In genomic region chr7:4787947-4788626, GRCh38 we compare ENCODE assay signal across 15 cellular contexts. TPM values are rescaled to one million over a fixed set of nuclear protein-coding genes. Genes with fewer than 3 reads are reported as not detected.
A peak's percentile ranks its signal among the peaks of the same experiment; 100 is the strongest.
DNase-seq lines count a peak whose midpoint lies in the region; ATAC-seq, FAIRE-seq and TF ChIP-seq lines count a peak whose summit lies in the region.
"Had no signal": no experiment of that assay in that cellular context is flagged by ENCODE, and none has a peak within 500 bp of the region (broad histone marks: within the 10 kb centered on the region; RNA-seq: fewer than 3 reads in every experiment).

No MANE protein-coding gene starts in this region.

- H3K4me3 ChIP-seq in K562 (no peak overlapping the region), osteoblast (ENCODE audit: insufficient read depth, low read length) (no peak overlapping the region)
- H3K4me3 ChIP-seq: GM23338 had no signal

- no peak overlapping the region for H3K9ac ChIP-seq in K562 (ENCODE audit: insufficient read depth in 1 of 2, low read depth in 2 of 2, low read length in 2 of 2)

- ATAC-seq in activated naive CD8-positive, alpha-beta T cell treated with anti-CD3 and anti-CD28 coated beads, Interleukin-2, amount 50 U/mL, for 24 hours, result no peak
- ATAC-seq in K562 (no peak), GM21447 (IDR thresholded peaks at IDR 0.05; ENCODE audit: unreplicated experiment) (no peak)
- ATAC-seq: GM23338 had no signal

- DNase-seq in activated naive CD8-positive, alpha-beta T cell treated with anti-CD3 and anti-CD28 coated beads, Interleukin-2, amount 50 U/mL, for 24 hours, result no peak
- DNase-seq in K562 (ENCODE audit: extremely low read depth in 1 of 4, low spot score in 3 of 4) (no peak), osteoblast (ENCODE audit: insufficient read length, low spot score, missing footprints) (peak; percentile 84), urothelium cell line (ENCODE audit: low spot score) (no peak)
- no peak for DNase-seq in stimulated activated CD4-positive, alpha-beta T cell treated with anti-CD3 and anti-CD28 coated beads, Interleukin-15, amount 100 ng/mL, for 24 hours
- DNase-seq: CD8-positive, alpha-beta memory T cell; DMS53; GF-D8; H7 had no signal

- peaks cover 53% of the 10 kb centered on the region; the same call in 1 of the 3 replicates for H3K36me3 ChIP-seq in K562 (ENCODE audit: control insufficient read depth, insufficient read depth, low read length)
- H3K36me3 ChIP-seq in osteoblast (ENCODE audit: insufficient read depth, low read length), result peaks cover 23% of the 10 kb centered on the region

- 89% methylated on average over 21 of the region's 23 CpGs for WGBS in K562 (ENCODE audit: insufficient coverage, low coverage, missing lambda C conversion rate)

- no peaks in the 10 kb centered on the region for H3K9me3 Mint-ChIP-seq in activated naive CD8-positive, alpha-beta T cell (ENCODE audit: low read depth)
- no peaks in the 10 kb centered on the region for H3K9me3 Mint-ChIP-seq in activated naive CD8-positive, alpha-beta T cell treated with anti-CD3 and anti-CD28 coated beads, Interleukin-2, amount 50 U/mL, for 24 hours
- H3K9me3 Mint-ChIP-seq: CD8-positive, alpha-beta memory T cell; GM23338 had no signal

- H3K4me3 Mint-ChIP-seq in activated naive CD8-positive, alpha-beta T cell, result no peak overlapping the region
- H3K4me3 Mint-ChIP-seq in activated naive CD8-positive, alpha-beta T cell treated with anti-CD3 and anti-CD28 coated beads, Interleukin-2, amount 50 U/mL, for 24 hours, result no peak overlapping the region
- H3K4me3 Mint-ChIP-seq: CD14-positive monocyte; CD8-positive, alpha-beta memory T cell; GM23338 had no signal

- no peaks in the 10 kb centered on the region for H3K9me1 ChIP-seq in K562 (ENCODE audit: control insufficient read depth, insufficient read depth, low read length)

- CTCF ChIA-PET in K562 (lab: Yijun Ruan, JAX; ENCODE audit: low intra/inter-chr PET ratio), result no interaction called here

- H3K36me3 Mint-ChIP-seq in activated naive CD8-positive, alpha-beta T cell, result no peaks in the 10 kb centered on the region
- peaks cover 3% of the 10 kb centered on the region for H3K36me3 Mint-ChIP-seq in activated naive CD8-positive, alpha-beta T cell treated with anti-CD3 and anti-CD28 coated beads, Interleukin-2, amount 50 U/mL, for 24 hours (ENCODE audit: low read depth)

- intact Hi-C loops in K562 (cut with micrococcal nuclease), result no loop called here

- no peak for TF ChIP-seq RAD21 in K562 (CRISPR knock-in tag; conservative IDR thresholded peaks at IDR 0.05 in 1 of 2, IDR thresholded peaks at IDR 0.05 in 1 of 2)

- peaks cover 0 to 41% of the 10 kb centered on the region in 2 experiments; a peak in 2 of 5 replicates for H3K4me1 ChIP-seq in K562 (replicated peaks in 1 of 2; ENCODE audit: control insufficient read depth in 2 of 2, insufficient read depth in 2 of 2, low read length in 2 of 2)
- H3K4me1 ChIP-seq in osteoblast (ENCODE audit: insufficient read depth, low read length), result no peaks in the 10 kb centered on the region

- H2AFZ ChIP-seq in K562 (ENCODE audit: low read depth, low read length) (no peak overlapping the region), osteoblast (ENCODE audit: low read length) (no peak overlapping the region)
- H2AFZ ChIP-seq: GM23338 had no signal

- no peaks in the 10 kb centered on the region for H3K79me2 ChIP-seq in K562 (ENCODE audit: control insufficient read depth, insufficient read depth, low read length)
- peaks cover 10% of the 10 kb centered on the region for H3K79me2 ChIP-seq in osteoblast (ENCODE audit: insufficient read depth, low read length)

- TF ChIP-seq POLR2A in K562 (conservative IDR thresholded peaks at IDR 0.05), result no peak

- no peak overlapping the region for H3K27ac ChIP-seq in K562 (ENCODE audit: extremely low read depth, low read depth, low read length)
- H3K27ac ChIP-seq in osteoblast (ENCODE audit: low read depth, low read length), result no peak overlapping the region
- H3K27ac ChIP-seq: 22Rv1 had no signal

- no peaks in the 10 kb centered on the region for H3K27me3 Mint-ChIP-seq in activated naive CD8-positive, alpha-beta T cell
- H3K27me3 Mint-ChIP-seq in activated naive CD8-positive, alpha-beta T cell treated with anti-CD3 and anti-CD28 coated beads, Interleukin-2, amount 50 U/mL, for 24 hours, result no peaks in the 10 kb centered on the region

- TF ChIP-seq EP300 in K562 (IDR thresholded peaks at IDR 0.05; ENCODE audit: low read length), result no peak

- TF ChIP-seq CTCF in K562 (IDR thresholded peaks at IDR 0.05 in 2 of 3, conservative IDR thresholded peaks at IDR 0.05 in 1 of 3; ENCODE audit: insufficient read depth in 2 of 3, low read depth in 1 of 3, low read length in 3 of 3), result no peak
- TF ChIP-seq CTCF in osteoblast (IDR thresholded peaks at IDR 0.05; ENCODE audit: extremely low read depth, low read depth, low read length), result no peak

- POLR2A ChIA-PET in K562 (lab: Yijun Ruan, JAX), result interaction anchor here (1.2 to 1.5 kb wide), 2 partner anchors 12 to 13 kb away, joined by 4 to 10 read pairs; partner anchors contain the start of gene AP5Z1

- in situ Hi-C loops in K562 (cut with MboI), result no loop called here

- H3K9me3 ChIP-seq in K562 (replicated peaks; ENCODE audit: control insufficient read depth, insufficient read depth, low read depth, low read length), result no peaks in the 10 kb centered on the region
- no peaks in the 10 kb centered on the region for H3K9me3 ChIP-seq in osteoblast (ENCODE audit: low read depth, low read length)

- no peak overlapping the region for H3K4me2 ChIP-seq in K562 (ENCODE audit: insufficient read depth, low read length)
- no peak overlapping the region for H3K4me2 ChIP-seq in osteoblast (ENCODE audit: insufficient read depth, low read length)
- H3K4me2 ChIP-seq: GM23338 had no signal

- H3K4me1 Mint-ChIP-seq in activated naive CD8-positive, alpha-beta T cell (ENCODE audit: low read depth), result no peaks in the 10 kb centered on the region
- no peaks in the 10 kb centered on the region for H3K4me1 Mint-ChIP-seq in activated naive CD8-positive, alpha-beta T cell treated with anti-CD3 and anti-CD28 coated beads, Interleukin-2, amount 50 U/mL, for 24 hours

- peak overlapping the region; percentile 41 for H3K27ac Mint-ChIP-seq in activated naive CD8-positive, alpha-beta T cell
- no peak overlapping the region for H3K27ac Mint-ChIP-seq in activated naive CD8-positive, alpha-beta T cell treated with anti-CD3 and anti-CD28 coated beads, Interleukin-2, amount 50 U/mL, for 24 hours
- H3K27ac Mint-ChIP-seq: CD14-positive monocyte; CD8-positive, alpha-beta memory T cell; GM23338 had no signal

- FAIRE-seq in K562 (lab: Jason Lieb, UNC) (no peak), urothelium cell line (lab: Jason Lieb, UNC) (peak; percentile 88)
- FAIRE-seq: GM19239 had no signal

- no TSS peak for BruUV-seq in K562 (replicated peaks; lab: Mats Ljungman, UMichigan)

- no peaks in the 10 kb centered on the region for H4K20me1 ChIP-seq in K562 (replicated peaks; ENCODE audit: control insufficient read depth, insufficient read depth, low read length)
- H4K20me1 ChIP-seq in osteoblast (ENCODE audit: insufficient read depth, low read length), result peaks cover 4% of the 10 kb centered on the region

- no peaks in the 10 kb centered on the region for H3K27me3 ChIP-seq in K562 (ENCODE audit: control insufficient read depth in 2 of 2, insufficient read depth in 2 of 2, low read length in 2 of 2)
- no peaks in the 10 kb centered on the region for H3K27me3 ChIP-seq in osteoblast (ENCODE audit: insufficient read depth, low read length)

TF ChIP-seq in K562, 482 proteins besides CTCF, POLR2A, EP300 and RAD21:
- peak; percentile 20; the same call in 1 of the 2 replicates for TF ChIP-seq RBFOX2 (IDR thresholded peaks at IDR 0.05; ENCODE audit: low read depth, low read length)
- no peak for TF ChIP-seq GATA2 (CRISPR knock-in tag; IDR thresholded peaks at IDR 0.05)
- TF ChIP-seq SNAPC5 (CRISPR knock-in tag; IDR thresholded peaks at IDR 0.05), result no peak
- TF ChIP-seq ZNF140 (CRISPR knock-in tag; IDR thresholded peaks at IDR 0.05), result no peak
- TF ChIP-seq NFIC (IDR thresholded peaks at IDR 0.05), result peak; percentile 77

RNA-seq across cellular contexts. Expression of gene AP5Z1, which starts 12.7 kb away (rescaled TPM):
- total RNA-seq in K562 (2011; cell fraction: chromatin; rRNA removed; ENCODE audit: low replicate concordance), result 41.6 and 134 TPM in 2 replicates
- 104 and 127 TPM in 2 replicates for total RNA-seq in K562 (2011; cell fraction: nucleolus; rRNA removed)
- total RNA-seq in K562 (2011; cell fraction: nucleoplasm; rRNA removed), result 53.1 and 59.0 TPM in 2 replicates
- total RNA-seq in K562 (2014; rRNA removed), result 19.8 and 23.1 TPM in 2 replicates
- 2.7 and 3.3 TPM in 2 replicates for total RNA-seq in K562 (2014; rRNA removed; fragmentation: Illumina TruSeq; extraction: Trizol)
- total RNA-seq in K562 (2015; rRNA removed; fragmentation: Illumina TruSeq; extraction: Trizol), result 11.1 and 12.6 TPM in 2 replicates
- 25.6 and 31.1 TPM in 2 replicates for total RNA-seq in K562 (2021)
- polyA plus RNA-seq in K562 (2011; rRNA removed), result 6.4 and 13.9 TPM in 2 replicates
- polyA plus RNA-seq in K562 (2011; cell fraction: cytosol; rRNA removed), result 8.3 and 24.8 TPM in 2 replicates
- 60.3 and 105 TPM in 2 replicates for polyA plus RNA-seq in K562 (2011; cell fraction: nucleus; rRNA removed)
- 21.4 and 42.0 TPM in 2 replicates for polyA plus RNA-seq in K562 (2012)
- polyA plus RNA-seq in K562 (2014; fragmentation: Illumina TruSeq; extraction: Trizol), result 4.1 and 9.6 TPM in 2 replicates
- under 1 TPM; 0.06 to 0.98 TPM for polyA plus RNA-seq in K562 (2014; fragmentation: Nextera tagmentation; extraction: Ambion mirVana)
- 22.1 and 26.3 TPM in 2 replicates for polyA plus RNA-seq in K562 (2014; rRNA removed)
- 2.1 and 3.0 TPM in 2 replicates for polyA minus RNA-seq in K562 (2011; rRNA and poly(A)+ RNA removed)
- polyA minus RNA-seq in K562 (2011; cell fraction: cytosol; rRNA and poly(A)+ RNA removed), result 8.8 and 9.3 TPM in 2 replicates
- 28.7 and 31.2 TPM in 2 replicates for polyA minus RNA-seq in K562 (2011; cell fraction: nucleus; rRNA and poly(A)+ RNA removed)
- 63.9 and 73.1 TPM in 2 replicates for total RNA-seq in osteoblast
